ENCODE assay signal across 1 cellular context in the genomic region with DNA sequence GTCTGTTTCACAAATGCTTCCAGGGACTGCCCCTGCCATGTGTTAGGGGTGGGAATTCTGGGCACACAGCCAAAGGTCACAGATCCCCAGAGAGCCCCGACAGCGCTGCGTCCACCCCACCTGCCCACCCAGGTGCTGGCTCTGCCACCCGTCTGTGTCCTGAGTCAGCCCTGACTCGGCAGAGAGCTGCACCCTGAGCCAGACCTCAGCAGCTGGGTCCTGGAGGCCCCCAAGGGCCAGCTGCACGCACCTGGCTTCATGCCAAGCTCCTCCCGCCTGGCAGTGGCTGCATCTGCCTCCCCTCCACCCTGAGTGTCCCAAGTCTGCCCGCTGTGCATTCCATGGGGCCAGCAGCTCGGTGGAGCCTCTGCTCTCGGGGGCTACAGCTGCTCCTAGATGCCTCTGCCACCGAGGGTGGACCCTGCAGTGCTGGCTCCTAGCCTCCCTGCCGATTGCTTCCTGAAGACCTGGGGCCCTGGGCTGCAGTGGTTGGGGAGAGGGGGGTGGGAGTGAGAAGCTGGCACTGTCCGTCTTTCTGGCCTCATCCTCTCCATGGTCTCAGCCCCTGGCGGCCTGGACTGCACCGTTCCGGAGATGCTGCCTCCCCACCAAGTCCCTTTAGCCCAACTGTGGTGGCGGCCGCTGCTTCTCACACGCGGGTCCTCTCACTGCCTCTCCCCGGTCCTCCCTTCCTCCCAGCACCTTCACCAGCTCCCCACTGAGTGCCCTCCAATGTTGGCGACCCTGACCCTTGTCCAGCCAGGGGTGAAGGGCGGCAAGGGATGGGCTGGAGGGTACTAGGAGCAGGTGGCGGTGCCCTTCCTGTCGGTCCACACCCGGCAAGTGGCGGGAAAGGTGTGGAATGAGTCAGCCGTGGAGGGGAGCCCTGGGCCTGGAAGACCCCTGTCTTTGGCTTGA.
TF ChIP-seq lines count a peak whose summit lies in the region.

No MANE protein-coding gene starts in this region.

TF ChIP-seq in HEK293, 187 proteins besides CTCF, POLR2A, EP300 and RAD21 (continued from another document and continues in another):
- TF ChIP-seq, protein P1, sequence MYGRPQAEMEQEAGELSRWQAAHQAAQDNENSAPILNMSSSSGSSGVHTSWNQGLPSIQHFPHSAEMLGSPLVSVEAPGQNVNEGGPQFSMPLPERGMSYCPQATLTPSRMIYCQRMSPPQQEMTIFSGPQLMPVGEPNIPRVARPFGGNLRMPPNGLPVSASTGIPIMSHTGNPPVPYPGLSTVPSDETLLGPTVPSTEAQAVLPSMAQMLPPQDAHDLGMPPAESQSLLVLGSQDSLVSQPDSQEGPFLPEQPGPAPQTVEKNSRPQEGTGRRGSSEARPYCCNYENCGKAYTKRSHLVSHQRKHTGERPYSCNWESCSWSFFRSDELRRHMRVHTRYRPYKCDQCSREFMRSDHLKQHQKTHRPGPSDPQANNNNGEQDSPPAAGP (tag by site-specific recombination; IDR thresholded peaks at IDR 0.05) = peak; percentile 93
- no peak for TF ChIP-seq ZNF350 (tag by site-specific recombination; IDR thresholded peaks at IDR 0.05)
- TF ChIP-seq ZXDB (tag by site-specific recombination; IDR thresholded peaks at IDR 0.05) = no peak
- TF ChIP-seq, protein P2, sequence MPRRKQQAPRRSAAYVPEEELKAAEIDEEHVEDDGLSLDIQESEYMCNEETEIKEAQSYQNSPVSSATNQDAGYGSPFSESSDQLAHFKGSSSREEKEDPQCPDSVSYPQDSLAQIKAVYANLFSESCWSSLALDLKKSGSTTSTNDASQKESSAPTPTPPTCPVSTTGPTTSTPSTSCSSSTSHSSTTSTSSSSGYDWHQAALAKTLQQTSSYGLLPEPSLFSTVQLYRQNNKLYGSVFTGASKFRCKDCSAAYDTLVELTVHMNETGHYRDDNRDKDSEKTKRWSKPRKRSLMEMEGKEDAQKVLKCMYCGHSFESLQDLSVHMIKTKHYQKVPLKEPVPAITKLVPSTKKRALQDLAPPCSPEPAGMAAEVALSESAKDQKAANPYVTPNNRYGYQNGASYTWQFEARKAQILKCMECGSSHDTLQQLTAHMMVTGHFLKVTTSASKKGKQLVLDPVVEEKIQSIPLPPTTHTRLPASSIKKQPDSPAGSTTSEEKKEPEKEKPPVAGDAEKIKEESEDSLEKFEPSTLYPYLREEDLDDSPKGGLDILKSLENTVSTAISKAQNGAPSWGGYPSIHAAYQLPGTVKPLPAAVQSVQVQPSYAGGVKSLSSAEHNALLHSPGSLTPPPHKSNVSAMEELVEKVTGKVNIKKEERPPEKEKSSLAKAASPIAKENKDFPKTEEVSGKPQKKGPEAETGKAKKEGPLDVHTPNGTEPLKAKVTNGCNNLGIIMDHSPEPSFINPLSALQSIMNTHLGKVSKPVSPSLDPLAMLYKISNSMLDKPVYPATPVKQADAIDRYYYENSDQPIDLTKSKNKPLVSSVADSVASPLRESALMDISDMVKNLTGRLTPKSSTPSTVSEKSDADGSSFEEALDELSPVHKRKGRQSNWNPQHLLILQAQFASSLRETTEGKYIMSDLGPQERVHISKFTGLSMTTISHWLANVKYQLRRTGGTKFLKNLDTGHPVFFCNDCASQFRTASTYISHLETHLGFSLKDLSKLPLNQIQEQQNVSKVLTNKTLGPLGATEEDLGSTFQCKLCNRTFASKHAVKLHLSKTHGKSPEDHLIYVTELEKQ (tag by site-specific recombination; IDR thresholded peaks at IDR 0.05; ENCODE audit: borderline replicate concordance) = no peak
- TF ChIP-seq, protein P3, sequence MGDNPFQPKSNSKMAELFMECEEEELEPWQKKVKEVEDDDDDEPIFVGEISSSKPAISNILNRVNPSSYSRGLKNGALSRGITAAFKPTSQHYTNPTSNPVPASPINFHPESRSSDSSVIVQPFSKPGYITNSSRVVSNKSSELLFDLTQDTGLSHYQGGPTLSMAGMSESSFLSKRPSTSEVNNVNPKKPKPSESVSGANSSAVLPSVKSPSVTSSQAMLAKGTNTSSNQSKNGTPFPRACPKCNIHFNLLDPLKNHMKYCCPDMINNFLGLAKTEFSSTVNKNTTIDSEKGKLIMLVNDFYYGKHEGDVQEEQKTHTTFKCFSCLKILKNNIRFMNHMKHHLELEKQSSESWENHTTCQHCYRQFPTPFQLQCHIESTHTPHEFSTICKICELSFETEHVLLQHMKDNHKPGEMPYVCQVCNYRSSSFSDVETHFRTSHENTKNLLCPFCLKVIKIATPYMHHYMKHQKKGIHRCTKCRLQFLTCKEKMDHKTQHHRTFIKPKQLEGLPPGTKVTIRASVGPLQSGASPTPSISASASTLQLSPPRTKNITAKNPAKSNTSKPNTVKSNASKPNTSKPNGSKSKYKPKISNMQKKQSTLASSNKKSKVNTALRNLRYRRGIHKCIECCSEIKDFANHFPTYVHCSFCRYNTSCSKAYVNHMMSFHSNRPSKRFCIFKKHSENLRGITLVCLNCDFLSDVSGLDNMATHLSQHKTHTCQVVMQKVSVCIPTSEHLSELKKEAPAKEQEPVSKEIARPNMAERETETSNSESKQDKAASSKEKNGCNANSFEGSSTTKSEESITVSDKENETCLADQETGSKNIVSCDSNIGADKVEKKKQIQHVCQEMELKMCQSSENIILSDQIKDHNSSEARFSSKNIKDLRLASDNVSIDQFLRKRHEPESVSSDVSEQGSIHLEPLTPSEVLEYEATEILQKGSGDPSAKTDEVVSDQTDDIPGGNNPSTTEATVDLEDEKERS (tag by site-specific recombination; IDR thresholded peaks at IDR 0.05) = no peak
- TF ChIP-seq GLIS1 (tag by site-specific recombination; IDR thresholded peaks at IDR 0.05) = peak; percentile 96
- TF ChIP-seq, protein P4, sequence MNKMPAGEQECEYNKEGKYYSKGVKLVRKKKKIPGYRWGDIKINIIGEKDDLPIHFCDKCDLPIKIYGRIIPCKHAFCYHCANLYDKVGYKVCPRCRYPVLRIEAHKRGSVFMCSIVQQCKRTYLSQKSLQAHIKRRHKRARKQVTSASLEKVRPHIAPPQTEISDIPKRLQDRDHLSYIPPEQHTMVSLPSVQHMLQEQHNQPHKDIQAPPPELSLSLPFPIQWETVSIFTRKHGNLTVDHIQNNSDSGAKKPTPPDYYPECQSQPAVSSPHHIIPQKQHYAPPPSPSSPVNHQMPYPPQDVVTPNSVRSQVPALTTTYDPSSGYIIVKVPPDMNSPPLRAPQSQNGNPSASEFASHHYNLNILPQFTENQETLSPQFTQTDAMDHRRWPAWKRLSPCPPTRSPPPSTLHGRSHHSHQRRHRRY (tag by site-specific recombination; IDR thresholded peaks at IDR 0.05) = no peak
- no peak for TF ChIP-seq ZNF658 (tag by site-specific recombination; IDR thresholded peaks at IDR 0.05)
- no peak for TF ChIP-seq ZSCAN23 (tag by site-specific recombination; IDR thresholded peaks at IDR 0.05)
- TF ChIP-seq, protein P5, sequence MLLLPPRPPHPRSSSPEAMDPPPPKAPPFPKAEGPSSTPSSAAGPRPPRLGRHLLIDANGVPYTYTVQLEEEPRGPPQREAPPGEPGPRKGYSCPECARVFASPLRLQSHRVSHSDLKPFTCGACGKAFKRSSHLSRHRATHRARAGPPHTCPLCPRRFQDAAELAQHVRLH (tag by site-specific recombination; IDR thresholded peaks at IDR 0.05) = no peak
- TF ChIP-seq ZNF354C (tag by site-specific recombination; IDR thresholded peaks at IDR 0.05; ENCODE audit: borderline replicate concordance, low read depth) = no peak
- peak; percentile 72; the same call in 1 of the 2 replicates for TF ChIP-seq ZBTB48 (tag by site-specific recombination; IDR thresholded peaks at IDR 0.05)
- no peak for TF ChIP-seq ZSCAN16 (tag by site-specific recombination; IDR thresholded peaks at IDR 0.05)
- TF ChIP-seq ZSCAN30 (tag by site-specific recombination; IDR thresholded peaks at IDR 0.05) = peak; percentile 91
- no peak for TF ChIP-seq ZNF214 (tag by site-specific recombination; IDR thresholded peaks at IDR 0.05; ENCODE audit: borderline replicate concordance)
- TF ChIP-seq, protein P6, sequence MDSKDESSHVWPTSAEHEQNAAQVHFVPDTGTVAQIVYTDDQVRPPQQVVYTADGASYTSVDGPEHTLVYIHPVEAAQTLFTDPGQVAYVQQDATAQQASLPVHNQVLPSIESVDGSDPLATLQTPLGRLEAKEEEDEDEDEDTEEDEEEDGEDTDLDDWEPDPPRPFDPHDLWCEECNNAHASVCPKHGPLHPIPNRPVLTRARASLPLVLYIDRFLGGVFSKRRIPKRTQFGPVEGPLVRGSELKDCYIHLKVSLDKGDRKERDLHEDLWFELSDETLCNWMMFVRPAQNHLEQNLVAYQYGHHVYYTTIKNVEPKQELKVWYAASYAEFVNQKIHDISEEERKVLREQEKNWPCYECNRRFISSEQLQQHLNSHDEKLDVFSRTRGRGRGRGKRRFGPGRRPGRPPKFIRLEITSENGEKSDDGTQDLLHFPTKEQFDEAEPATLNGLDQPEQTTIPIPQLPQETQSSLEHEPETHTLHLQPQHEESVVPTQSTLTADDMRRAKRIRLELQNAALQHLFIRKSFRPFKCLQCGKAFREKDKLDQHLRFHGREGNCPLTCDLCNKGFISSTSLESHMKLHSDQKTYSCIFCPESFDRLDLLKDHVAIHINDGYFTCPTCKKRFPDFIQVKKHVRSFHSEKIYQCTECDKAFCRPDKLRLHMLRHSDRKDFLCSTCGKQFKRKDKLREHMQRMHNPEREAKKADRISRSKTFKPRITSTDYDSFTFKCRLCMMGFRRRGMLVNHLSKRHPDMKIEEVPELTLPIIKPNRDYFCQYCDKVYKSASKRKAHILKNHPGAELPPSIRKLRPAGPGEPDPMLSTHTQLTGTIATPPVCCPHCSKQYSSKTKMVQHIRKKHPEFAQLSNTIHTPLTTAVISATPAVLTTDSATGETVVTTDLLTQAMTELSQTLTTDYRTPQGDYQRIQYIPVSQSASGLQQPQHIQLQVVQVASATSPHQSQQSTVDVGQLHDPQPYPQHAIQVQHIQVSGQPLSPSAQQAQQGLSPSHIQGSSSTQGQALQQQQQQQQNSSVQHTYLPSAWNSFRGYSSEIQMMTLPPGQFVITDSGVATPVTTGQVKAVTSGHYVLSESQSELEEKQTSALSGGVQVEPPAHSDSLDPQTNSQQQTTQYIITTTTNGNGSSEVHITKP (tag by site-specific recombination; IDR thresholded peaks at IDR 0.05) = peak; percentile 71; the same call in 1 of the 2 replicates
- no peak for TF ChIP-seq ZNF211 (tag by site-specific recombination; IDR thresholded peaks at IDR 0.05; ENCODE audit: low read depth)
- TF ChIP-seq YY2 (tag by site-specific recombination; IDR thresholded peaks at IDR 0.05) = no peak
- no peak for TF ChIP-seq OVOL3 (tag by site-specific recombination; IDR thresholded peaks at IDR 0.05)
- no peak for TF ChIP-seq ZBTB21 (tag by site-specific recombination; IDR thresholded peaks at IDR 0.05)
- TF ChIP-seq, protein P7, sequence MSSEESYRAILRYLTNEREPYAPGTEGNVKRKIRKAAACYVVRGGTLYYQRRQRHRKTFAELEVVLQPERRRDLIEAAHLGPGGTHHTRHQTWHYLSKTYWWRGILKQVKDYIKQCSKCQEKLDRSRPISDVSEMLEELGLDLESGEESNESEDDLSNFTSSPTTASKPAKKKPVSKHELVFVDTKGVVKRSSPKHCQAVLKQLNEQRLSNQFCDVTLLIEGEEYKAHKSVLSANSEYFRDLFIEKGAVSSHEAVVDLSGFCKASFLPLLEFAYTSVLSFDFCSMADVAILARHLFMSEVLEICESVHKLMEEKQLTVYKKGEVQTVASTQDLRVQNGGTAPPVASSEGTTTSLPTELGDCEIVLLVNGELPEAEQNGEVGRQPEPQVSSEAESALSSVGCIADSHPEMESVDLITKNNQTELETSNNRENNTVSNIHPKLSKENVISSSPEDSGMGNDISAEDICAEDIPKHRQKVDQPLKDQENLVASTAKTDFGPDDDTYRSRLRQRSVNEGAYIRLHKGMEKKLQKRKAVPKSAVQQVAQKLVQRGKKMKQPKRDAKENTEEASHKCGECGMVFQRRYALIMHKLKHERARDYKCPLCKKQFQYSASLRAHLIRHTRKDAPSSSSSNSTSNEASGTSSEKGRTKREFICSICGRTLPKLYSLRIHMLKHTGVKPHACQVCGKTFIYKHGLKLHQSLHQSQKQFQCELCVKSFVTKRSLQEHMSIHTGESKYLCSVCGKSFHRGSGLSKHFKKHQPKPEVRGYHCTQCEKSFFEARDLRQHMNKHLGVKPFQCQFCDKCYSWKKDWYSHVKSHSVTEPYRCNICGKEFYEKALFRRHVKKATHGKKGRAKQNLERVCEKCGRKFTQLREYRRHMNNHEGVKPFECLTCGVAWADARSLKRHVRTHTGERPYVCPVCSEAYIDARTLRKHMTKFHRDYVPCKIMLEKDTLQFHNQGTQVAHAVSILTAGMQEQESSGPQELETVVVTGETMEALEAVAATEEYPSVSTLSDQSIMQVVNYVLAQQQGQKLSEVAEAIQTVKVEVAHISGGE (tag by site-specific recombination; conservative IDR thresholded peaks at IDR 0.05; ENCODE audit: low read depth) = no peak
- TF ChIP-seq, protein P8, sequence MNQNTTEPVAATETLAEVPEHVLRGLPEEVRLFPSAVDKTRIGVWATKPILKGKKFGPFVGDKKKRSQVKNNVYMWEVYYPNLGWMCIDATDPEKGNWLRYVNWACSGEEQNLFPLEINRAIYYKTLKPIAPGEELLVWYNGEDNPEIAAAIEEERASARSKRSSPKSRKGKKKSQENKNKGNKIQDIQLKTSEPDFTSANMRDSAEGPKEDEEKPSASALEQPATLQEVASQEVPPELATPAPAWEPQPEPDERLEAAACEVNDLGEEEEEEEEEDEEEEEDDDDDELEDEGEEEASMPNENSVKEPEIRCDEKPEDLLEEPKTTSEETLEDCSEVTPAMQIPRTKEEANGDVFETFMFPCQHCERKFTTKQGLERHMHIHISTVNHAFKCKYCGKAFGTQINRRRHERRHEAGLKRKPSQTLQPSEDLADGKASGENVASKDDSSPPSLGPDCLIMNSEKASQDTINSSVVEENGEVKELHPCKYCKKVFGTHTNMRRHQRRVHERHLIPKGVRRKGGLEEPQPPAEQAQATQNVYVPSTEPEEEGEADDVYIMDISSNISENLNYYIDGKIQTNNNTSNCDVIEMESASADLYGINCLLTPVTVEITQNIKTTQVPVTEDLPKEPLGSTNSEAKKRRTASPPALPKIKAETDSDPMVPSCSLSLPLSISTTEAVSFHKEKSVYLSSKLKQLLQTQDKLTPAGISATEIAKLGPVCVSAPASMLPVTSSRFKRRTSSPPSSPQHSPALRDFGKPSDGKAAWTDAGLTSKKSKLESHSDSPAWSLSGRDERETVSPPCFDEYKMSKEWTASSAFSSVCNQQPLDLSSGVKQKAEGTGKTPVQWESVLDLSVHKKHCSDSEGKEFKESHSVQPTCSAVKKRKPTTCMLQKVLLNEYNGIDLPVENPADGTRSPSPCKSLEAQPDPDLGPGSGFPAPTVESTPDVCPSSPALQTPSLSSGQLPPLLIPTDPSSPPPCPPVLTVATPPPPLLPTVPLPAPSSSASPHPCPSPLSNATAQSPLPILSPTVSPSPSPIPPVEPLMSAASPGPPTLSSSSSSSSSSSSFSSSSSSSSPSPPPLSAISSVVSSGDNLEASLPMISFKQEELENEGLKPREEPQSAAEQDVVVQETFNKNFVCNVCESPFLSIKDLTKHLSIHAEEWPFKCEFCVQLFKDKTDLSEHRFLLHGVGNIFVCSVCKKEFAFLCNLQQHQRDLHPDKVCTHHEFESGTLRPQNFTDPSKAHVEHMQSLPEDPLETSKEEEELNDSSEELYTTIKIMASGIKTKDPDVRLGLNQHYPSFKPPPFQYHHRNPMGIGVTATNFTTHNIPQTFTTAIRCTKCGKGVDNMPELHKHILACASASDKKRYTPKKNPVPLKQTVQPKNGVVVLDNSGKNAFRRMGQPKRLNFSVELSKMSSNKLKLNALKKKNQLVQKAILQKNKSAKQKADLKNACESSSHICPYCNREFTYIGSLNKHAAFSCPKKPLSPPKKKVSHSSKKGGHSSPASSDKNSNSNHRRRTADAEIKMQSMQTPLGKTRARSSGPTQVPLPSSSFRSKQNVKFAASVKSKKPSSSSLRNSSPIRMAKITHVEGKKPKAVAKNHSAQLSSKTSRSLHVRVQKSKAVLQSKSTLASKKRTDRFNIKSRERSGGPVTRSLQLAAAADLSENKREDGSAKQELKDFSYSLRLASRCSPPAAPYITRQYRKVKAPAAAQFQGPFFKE (tag by site-specific recombination; IDR thresholded peaks at IDR 0.05; ENCODE audit: borderline replicate concordance) = no peak
- 0 out of 2 replicates have a peak, but pooled peaks have one; percentile 41 for TF ChIP-seq MZF1 (tag by site-specific recombination; IDR thresholded peaks at IDR 0.05; ENCODE audit: borderline replicate concordance)
- no peak for TF ChIP-seq ZNF155 (tag by site-specific recombination; IDR thresholded peaks at IDR 0.05)
- TF ChIP-seq KLF1 (tag by site-specific recombination; IDR thresholded peaks at IDR 0.05) = peak; percentile 67
- no peak for TF ChIP-seq ZNF707 (tag by site-specific recombination; IDR thresholded peaks at IDR 0.05)
